ENCODE assay signal across 14 cellular contexts in the genomic region with DNA sequence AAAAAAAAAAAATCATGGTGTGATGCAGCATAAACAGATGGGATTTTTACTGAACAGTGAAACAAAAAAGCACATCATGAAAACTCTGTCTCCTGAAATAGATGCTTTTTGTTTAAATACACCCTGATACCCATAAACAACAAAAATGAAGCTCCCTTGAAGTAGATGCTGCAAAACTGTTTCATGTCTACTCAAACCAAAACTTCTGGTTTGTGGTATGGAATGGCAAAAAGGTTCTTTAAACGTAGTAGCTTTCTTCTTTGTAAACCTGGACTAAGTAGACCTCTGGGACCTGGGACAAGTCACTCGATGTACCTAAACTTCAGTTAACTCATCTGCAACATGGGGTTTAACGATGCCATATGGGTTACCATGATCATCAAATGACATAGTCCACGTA.
DNase-seq lines count a peak whose midpoint lies in the region; ATAC-seq, FAIRE-seq and TF ChIP-seq lines count a peak whose summit lies in the region.
"Had no signal": no experiment of that assay in that cellular context is flagged by ENCODE, and none has a peak within 500 bp of the region (broad histone marks: within the 10 kb centered on the region; RNA-seq: fewer than 3 reads in every experiment).

No MANE protein-coding gene starts in this region.

- no peaks in the 10 kb centered on the region for H3K36me3 ChIP-seq in KMS-11 (ENCODE audit: insufficient read depth)
- H3K36me3 ChIP-seq: upper lobe of right lung had no signal

- no peaks in the 10 kb centered on the region for H3K79me2 ChIP-seq in KMS-11 (ENCODE audit: insufficient read depth, low read depth)

- no peaks in the 10 kb centered on the region for H3K27me3 ChIP-seq in KMS-11 (ENCODE audit: insufficient read depth, low read depth)
- H3K27me3 ChIP-seq: upper lobe of right lung had no signal

- H3K9ac ChIP-seq in KMS-11 = no peak overlapping the region

- no peak overlapping the region for H3K4me3 Mint-ChIP-seq in type B pancreatic cell
- H3K4me3 Mint-ChIP-seq: nephron progenitor cell had no signal

- H4K20me1 ChIP-seq in KMS-11 (ENCODE audit: insufficient read depth) = no peaks in the 10 kb centered on the region

- peaks cover 38% of the 10 kb centered on the region for H3K4me1 ChIP-seq in KMS-11 (ENCODE audit: low read depth, poor library complexity, severe bottlenecking)

- TF ChIP-seq POLR2A in GM12891 (IDR thresholded peaks at IDR 0.05; ENCODE audit: low read depth, low read length) = no peak

- TF ChIP-seq CTCF in KMS-11 (conservative IDR thresholded peaks at IDR 0.05; ENCODE audit: low read depth, low read length) (no peak), type B pancreatic cell (conservative IDR thresholded peaks at IDR 0.05) (no peak)

- peak overlapping the region; percentile 85; the same call in 1 of the 2 replicates for H3K4me2 ChIP-seq in KMS-11

- H3K36me3 Mint-ChIP-seq in type B pancreatic cell = no peaks in the 10 kb centered on the region

- no peaks in the 10 kb centered on the region for H3K27me3 Mint-ChIP-seq in type B pancreatic cell

- H3K4me3 ChIP-seq in KMS-11 (IDR thresholded peaks at IDR 0.05; ENCODE audit: insufficient read depth, low read depth, low read length) = no peak overlapping the region
- H3K4me3 ChIP-seq: upper lobe of right lung had no signal

- H3K27ac Mint-ChIP-seq in type B pancreatic cell = no peak overlapping the region
- H3K27ac Mint-ChIP-seq: nephron progenitor cell had no signal

- H2AFZ ChIP-seq in KMS-11 (ENCODE audit: low read depth) = no peak overlapping the region

- H3K9me3 Mint-ChIP-seq in type B pancreatic cell = no peaks in the 10 kb centered on the region
- H3K9me3 Mint-ChIP-seq: nephron progenitor cell had no signal

- ATAC-seq in HG02678 (IDR thresholded peaks at IDR 0.05; ENCODE audit: unreplicated experiment) (peak; percentile 47), HG03460 (IDR thresholded peaks at IDR 0.05; ENCODE audit: unreplicated experiment) (no peak)
- ATAC-seq: left colon, upper lobe of right lung had no signal

- DNase-seq in GM12891 (ENCODE audit: insufficient read length, low spot score) (no peak), GM19240 (ENCODE audit: insufficient read length, low spot score) (peak; percentile 6), type B pancreatic cell (ENCODE audit: extremely low spot score, unreplicated experiment) (no peak), hepatic stellate cell (ENCODE audit: low spot score) (no peak), SW 1271 (lab: John Stamatoyannopoulos, UW) (no peak)
- DNase-seq: activated T-cell treated with anti-CD3 and anti-CD28 coated beads, Interleukin-2, amount 50 U/mL, for 1 hour; effector CD8-positive, alpha-beta T cell; left colon; nephron progenitor cell; upper lobe of right lung had no signal

- FAIRE-seq in GM12891 (lab: Jason Lieb, UNC) = peak; percentile 91
- FAIRE-seq: frontal cortex had no signal

- no peak overlapping the region for H3K27ac ChIP-seq in KMS-11
- H3K27ac ChIP-seq: upper lobe of right lung had no signal

- peaks cover 21% of the 10 kb centered on the region for H3K4me1 Mint-ChIP-seq in type B pancreatic cell (ENCODE audit: unreplicated experiment)

TF ChIP-seq in GM12891, 5 proteins besides CTCF, POLR2A, EP300 and RAD21:
- TF ChIP-seq SPI1 (IDR thresholded peaks at IDR 0.05; ENCODE audit: low read depth, low read length) (no peak), PAX5 (IDR thresholded peaks at IDR 0.05; ENCODE audit: insufficient read depth, low read length, severe bottlenecking) (no peak), POU2F2 (IDR thresholded peaks at IDR 0.05; ENCODE audit: low read depth, low read length) (no peak)
